In genomic region chr3:1824359-1824758, GRCh38 we compare ENCODE assay signal across 31 cellular contexts.
"Had no signal": no experiment of that assay in that cellular context is flagged by ENCODE, and none has a peak within 500 bp of the region (broad histone marks: within the 10 kb centered on the region; RNA-seq: fewer than 3 reads in every experiment).

No MANE protein-coding gene starts in this region.

- H3K4me3 ChIP-seq: ascending aorta, breast epithelium had no signal

- DNase-seq: activated B cell treated with CpG ODN at 0.5 μM for 24 hours; activated CD4-positive, alpha-beta memory T cell treated with anti-CD3 and anti-CD28 coated beads, Interleukin-2, amount 10 ng/mL, durations not matched to agents 7 days and 5 days; activated CD4-positive, alpha-beta T cell treated with anti-CD3 and anti-CD28 coated beads for 1 hour; activated CD4-positive, alpha-beta T cell treated with anti-CD3 and anti-CD28 coated beads for 36 hours; activated CD4-positive, alpha-beta T cell treated with anti-CD3 and anti-CD28 coated beads for 48 hours; activated CD4-positive, alpha-beta T cell treated with anti-CD3 and anti-CD28 coated beads, Interleukin-2, amount 10 ng/mL, durations not matched to agents 7 days and 5 days; activated CD4-positive, alpha-beta T cell treated with anti-CD3 and anti-CD28 coated beads, Interleukin-2, amount 50 U/mL, for 48 hours; activated CD8-positive, alpha-beta memory T cell treated with anti-CD3 and anti-CD28 coated beads for 24 hours; activated CD8-positive, alpha-beta memory T cell treated with anti-CD3 and anti-CD28 coated beads, Interleukin-2, amount 10 ng/mL, durations not matched to agents 7 days and 5 days; activated CD8-positive, alpha-beta memory T cell treated with anti-CD3 and anti-CD28 coated beads, Interleukin-2, amount 50 U/mL, for 48 hours; activated CD8-positive, alpha-beta T cell treated with anti-CD3 and anti-CD28 coated beads, Interleukin-2, amount 10 ng/mL, durations not matched to agents 7 days and 5 days; activated effector memory CD4-positive, alpha-beta T cell treated with Interleukin-2 at 50 U/mL for 16 hours; activated gamma-delta T cell; activated naive CD4-positive, alpha-beta T cell treated with anti-CD3 and anti-CD28 coated beads, Interleukin-2, amount 10 ng/mL, durations not matched to agents 7 days and 5 days; activated naive CD4-positive, alpha-beta T cell treated with Interleukin-2 at 50 U/mL for 16 hours; activated naive CD8-positive, alpha-beta T cell treated with anti-CD3 and anti-CD28 coated beads, Interleukin-2, amount 10 ng/mL, durations not matched to agents 7 days and 5 days; activated naive CD8-positive, alpha-beta T cell treated with anti-CD3 and anti-CD28 coated beads, Interleukin-2, amount 50 U/mL, for 24 hours; activated T-cell treated with anti-CD3 and anti-CD28 coated beads, Interleukin-2, amount 50 U/mL, for 24 hours; activated T-cell treated with anti-CD3 and anti-CD28 coated beads, Interleukin-2, amount 50 U/mL, for 48 hours; amygdala; anterior cingulate cortex; brain microvascular endothelial cell; central memory CD4-positive, alpha-beta T cell; T-helper 17 cell; T1000 had no signal

- H3K36me3 ChIP-seq: ascending aorta, brain microvascular endothelial cell, breast epithelium had no signal

- ATAC-seq: activated CD4-positive, alpha-beta T cell treated with anti-CD3 and anti-CD28 coated beads for 36 hours; activated CD4-positive, CD25-positive, alpha-beta regulatory T cell treated with anti-CD3 and anti-CD28 coated beads, Interleukin-2, amount 50 U/mL, for 24 hours; activated CD8-positive, alpha-beta memory T cell treated with anti-CD3 and anti-CD28 coated beads, Interleukin-2, amount 10 ng/mL, durations not matched to agents 7 days and 5 days; activated CD8-positive, alpha-beta T cell treated with anti-CD3 and anti-CD28 coated beads, Interleukin-2, amount 10 ng/mL, durations not matched to agents 7 days and 5 days; activated naive CD8-positive, alpha-beta T cell treated with anti-CD3 and anti-CD28 coated beads, Interleukin-2, amount 50 U/mL, for 24 hours; T-helper 17 cell had no signal

- FAIRE-seq: colon, TTC549 had no signal

- H3K27ac ChIP-seq: ascending aorta, brain microvascular endothelial cell, breast epithelium, VCaP had no signal

- H3K9me3 ChIP-seq: ascending aorta, breast epithelium had no signal

- H3K27me3 ChIP-seq: ascending aorta, brain microvascular endothelial cell, breast epithelium had no signal

- H3K4me1 ChIP-seq: ascending aorta, breast epithelium had no signal
